ENCODE assay signal across 15 cellular contexts in genomic region chr7:114175140-114175539, GRCh38.
"Had no signal": no experiment of that assay in that cellular context is flagged by ENCODE, and none has a peak within 500 bp of the region (broad histone marks: within the 10 kb centered on the region; RNA-seq: fewer than 3 reads in every experiment).

No MANE protein-coding gene starts in this region.

- H3K9me3 Mint-ChIP-seq: activated CD4-positive, alpha-beta T cell treated with anti-CD3 and anti-CD28 coated beads, Interleukin-2, amount 10 ng/mL, durations not matched to agents 24 days and 14 days had no signal

- H3K4me3 Mint-ChIP-seq: activated CD4-positive, alpha-beta T cell treated with anti-CD3 and anti-CD28 coated beads, Interleukin-2, amount 10 ng/mL, durations not matched to agents 24 days and 14 days; activated naive CD4-positive, alpha-beta T cell treated with anti-CD3 and anti-CD28 coated beads, Interleukin-2, amount 50 U/mL, for 24 hours; neural crest cell; T-cell had no signal

- H3K4me1 Mint-ChIP-seq: activated CD4-positive, alpha-beta T cell treated with anti-CD3 and anti-CD28 coated beads, Interleukin-2, amount 10 ng/mL, durations not matched to agents 24 days and 14 days; activated naive CD4-positive, alpha-beta T cell treated with anti-CD3 and anti-CD28 coated beads, Interleukin-2, amount 50 U/mL, for 24 hours; neural crest cell; T-cell had no signal

- H3K27me3 Mint-ChIP-seq: activated CD4-positive, alpha-beta T cell treated with anti-CD3 and anti-CD28 coated beads, Interleukin-2, amount 10 ng/mL, durations not matched to agents 24 days and 14 days; activated naive CD4-positive, alpha-beta T cell treated with anti-CD3 and anti-CD28 coated beads, Interleukin-2, amount 50 U/mL, for 24 hours had no signal

- ATAC-seq: pancreas, T-cell had no signal

- DNase-seq: activated CD4-positive, alpha-beta T cell treated with anti-CD3 and anti-CD28 coated beads, Interleukin-2, amount 10 ng/mL, durations not matched to agents 24 days and 14 days; activated effector memory CD4-positive, alpha-beta T cell treated with Interleukin-2 at 50 U/mL for 16 hours; activated T-cell treated with anti-CD3 and anti-CD28 coated beads, Interleukin-2, amount 50 U/mL, for 1 hour; amygdala; dorsolateral prefrontal cortex; pancreas; retina; small intestine; T-cell; thyroid gland; WERI-Rb-1 had no signal

- H3K36me3 ChIP-seq: breast epithelium, esophagus muscularis mucosa, pancreas, thyroid gland, WERI-Rb-1 had no signal

- H3K27ac Mint-ChIP-seq: activated CD4-positive, alpha-beta T cell treated with anti-CD3 and anti-CD28 coated beads, Interleukin-2, amount 10 ng/mL, durations not matched to agents 24 days and 14 days; activated naive CD4-positive, alpha-beta T cell treated with anti-CD3 and anti-CD28 coated beads, Interleukin-2, amount 50 U/mL, for 24 hours; T-cell had no signal

- H3K36me3 Mint-ChIP-seq: activated naive CD4-positive, alpha-beta T cell treated with anti-CD3 and anti-CD28 coated beads, Interleukin-2, amount 50 U/mL, for 24 hours; T-cell had no signal

- H3K27ac ChIP-seq: breast epithelium, dorsolateral prefrontal cortex, esophagus muscularis mucosa, pancreas, thyroid gland, WERI-Rb-1 had no signal

- H3K4me3 ChIP-seq: breast epithelium, dorsolateral prefrontal cortex, esophagus muscularis mucosa, pancreas, thyroid gland had no signal

- H3K27me3 ChIP-seq: breast epithelium, dorsolateral prefrontal cortex, esophagus muscularis mucosa, pancreas, thyroid gland had no signal
